ENCODE assay signal across 8 cellular contexts in genomic region chr7:85890244-85890811, GRCh38.
A peak's percentile ranks its signal among the peaks of the same experiment; 100 is the strongest.
DNase-seq lines count a peak whose midpoint lies in the region; ATAC-seq and TF ChIP-seq lines count a peak whose summit lies in the region.

No MANE protein-coding gene starts in this region.

- in situ Hi-C loops in G401 (cut with HindIII; ENCODE audit: low sequenced_read_pairs) = no loop called here
- in situ Hi-C loops in transverse colon (cut with MboI; ENCODE audit: low pct_ligation_motif_present in 1 of 4, low pct_unique_long_range_greater_than_20kb in 1 of 4, low sequenced_read_pairs in 3 of 4) = loop anchor here in 3 of 4 donors (25.0 kb wide), 2 partner anchors 572 to 997 kb away; no protein-coding TSS in a partner anchor

- peak; percentile 82 for ATAC-seq in GM21825 (IDR thresholded peaks at IDR 0.05; ENCODE audit: unreplicated experiment)
- no peak for ATAC-seq in stimulated activated effector memory CD8-positive, alpha-beta T cell treated with anti-CD3 and anti-CD28 coated beads, Interleukin-12 subunit alpha, Interleukin-12 subunit beta, amount 100 ng/mL, for 72 hours

- peaks cover under 1% of the 10 kb centered on the region for H3K9me3 Mint-ChIP-seq in stimulated activated effector memory CD8-positive, alpha-beta T cell treated with anti-CD3 and anti-CD28 coated beads, Interleukin-12 subunit alpha, Interleukin-12 subunit beta, amount 100 ng/mL, for 72 hours

- no peak for TF ChIP-seq EP300 in transverse colon (IDR thresholded peaks at IDR 0.05; ENCODE audit: low read depth)

- no peak overlapping the region for H3K27ac Mint-ChIP-seq in stimulated activated effector memory CD8-positive, alpha-beta T cell treated with anti-CD3 and anti-CD28 coated beads, Interleukin-12 subunit alpha, Interleukin-12 subunit beta, amount 100 ng/mL, for 72 hours

- no peaks in the 10 kb centered on the region for H3K4me1 ChIP-seq in transverse colon

- H3K36me3 Mint-ChIP-seq in stimulated activated effector memory CD8-positive, alpha-beta T cell treated with anti-CD3 and anti-CD28 coated beads, Interleukin-12 subunit alpha, Interleukin-12 subunit beta, amount 100 ng/mL, for 72 hours = no peaks in the 10 kb centered on the region

- H3K9me3 ChIP-seq in transverse colon = no peaks in the 10 kb centered on the region

- H3K27me3 ChIP-seq in transverse colon = no peaks in the 10 kb centered on the region

- no peak for TF ChIP-seq POLR2A in transverse colon (IDR thresholded peaks at IDR 0.05)

- no peak overlapping the region for H3K4me3 ChIP-seq in LNCaP clone FGC (ENCODE audit: low read depth, low read length)
- H3K4me3 ChIP-seq in transverse colon = no peak overlapping the region

- H3K4me3 Mint-ChIP-seq in stimulated activated effector memory CD8-positive, alpha-beta T cell treated with anti-CD3 and anti-CD28 coated beads, Interleukin-12 subunit alpha, Interleukin-12 subunit beta, amount 100 ng/mL, for 72 hours = no peak overlapping the region

- H3K36me3 ChIP-seq in transverse colon = no peaks in the 10 kb centered on the region

- no peaks in the 10 kb centered on the region for H3K4me1 Mint-ChIP-seq in stimulated activated effector memory CD8-positive, alpha-beta T cell treated with anti-CD3 and anti-CD28 coated beads, Interleukin-12 subunit alpha, Interleukin-12 subunit beta, amount 100 ng/mL, for 72 hours

- TF ChIP-seq CTCF in LNCaP clone FGC (IDR thresholded peaks at IDR 0.05; ENCODE audit: control insufficient read depth, extremely low read depth, insufficient read depth) = peak; percentile 67
- peak; percentile 17 to 39 (median 27) for TF ChIP-seq CTCF in transverse colon (IDR thresholded peaks at IDR 0.05)

- intact Hi-C loops in transverse colon (cut with DNase I; ENCODE audit: low total_unique reads) = loop anchor here (5.0 kb wide), 1 partner anchor 572 kb away; no protein-coding TSS in a partner anchor

- DNase-seq in G401 (ENCODE audit: low spot score) = peak; percentile 56
- peak; percentile 14 for DNase-seq in LNCaP clone FGC (ENCODE audit: low read depth)
- DNase-seq in SK-N-DZ (ENCODE audit: low spot score) = peak; percentile 59
- DNase-seq in germinal center (ENCODE audit: low spot score) = peak; percentile 7
- DNase-seq in transverse colon = no peak
- DNase-seq in NCI-H2227 (lab: John Stamatoyannopoulos, UW; ENCODE audit: unreplicated experiment) = no peak
- no peak for DNase-seq in stimulated activated effector memory CD8-positive, alpha-beta T cell treated with anti-CD3 and anti-CD28 coated beads, Interleukin-12 subunit alpha, Interleukin-12 subunit beta, amount 100 ng/mL, for 72 hours (ENCODE audit: low spot score in 2 of 2)

- H3K27ac ChIP-seq in transverse colon = no peak overlapping the region

Comparison
In these comparisons a context has a peak if more than half of its experiments do, and no peak if none do; other contexts are left out.
1. DNase-seq: peak in G401 (single experiment), LNCaP clone FGC (single experiment), SK-N-DZ (single experiment) and germinal center (single experiment); none in transverse colon (single experiment), NCI-H2227 (single experiment) and stimulated activated effector memory CD8-positive, alpha-beta T cell treated with anti-CD3 and anti-CD28 coated beads, Interleukin-12 subunit alpha, Interleukin-12 subunit beta, amount 100 ng/mL, for 72 hours (0 of 2).